29 cellular contexts compared by ENCODE assay signal in the genomic region with DNA sequence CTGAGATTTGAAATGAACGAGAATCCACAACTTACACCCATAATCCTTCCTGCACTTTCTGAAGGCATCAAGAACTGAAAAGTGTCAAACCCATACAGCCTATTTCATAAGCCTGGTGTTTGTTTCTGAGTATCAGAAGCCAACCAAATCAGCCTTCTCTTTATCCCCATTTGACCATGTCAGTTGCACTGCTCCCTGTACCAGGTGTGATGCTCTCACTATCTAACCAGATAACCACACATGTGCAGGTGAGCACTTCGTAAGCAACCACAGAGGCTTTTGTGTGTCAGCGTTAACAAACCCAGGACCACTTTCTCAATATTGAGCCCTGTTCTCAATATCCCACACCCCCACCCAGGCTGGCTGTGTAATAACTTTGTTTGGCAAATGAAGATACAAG.
"Had no signal": no experiment of that assay in that cellular context is flagged by ENCODE, and none has a peak within 500 bp of the region (broad histone marks: within the 10 kb centered on the region; RNA-seq: fewer than 3 reads in every experiment).

No MANE protein-coding gene starts in this region.

- H3K4me1 ChIP-seq: foreskin keratinocyte, neural progenitor cell, prostate gland, right atrium auricular region, transverse colon, vagina had no signal

- ATAC-seq: foreskin keratinocyte; gastroesophageal sphincter; heart right ventricle; left colon; left ventricle myocardium superior; natural killer cell treated with Interleukin-12 subunit alpha and Interleukin-12 subunit beta and Interleukin-15 and Interleukin-18, amount 100 ng/mL, for 72 hours; sciatic nerve; stimulated activated effector memory CD8-positive, alpha-beta T cell treated with anti-CD3 and anti-CD28 coated beads, Interleukin-12 subunit alpha, Interleukin-12 subunit beta, amount 100 ng/mL, for 72 hours had no signal

- H3K9ac ChIP-seq: neural progenitor cell had no signal

- H3K27ac Mint-ChIP-seq: endodermal cell; natural killer cell treated with Interleukin-12 subunit alpha and Interleukin-12 subunit beta and Interleukin-15 and Interleukin-18, amount 100 ng/mL, for 72 hours; neural progenitor cell; stimulated activated effector memory CD8-positive, alpha-beta T cell treated with anti-CD3 and anti-CD28 coated beads, Interleukin-12 subunit alpha, Interleukin-12 subunit beta, amount 100 ng/mL, for 72 hours had no signal

- FAIRE-seq: colon, endothelial cell of umbilical vein, islet of Langerhans had no signal

- H3K4me3 ChIP-seq: esophagus muscularis mucosa, gastroesophageal sphincter, heart right ventricle, lower lobe of right lung, neural progenitor cell, prostate gland, right atrium auricular region, smooth muscle cell, transverse colon, vagina had no signal

- H3K36me3 Mint-ChIP-seq: natural killer cell treated with Interleukin-12 subunit alpha and Interleukin-12 subunit beta and Interleukin-15 and Interleukin-18, amount 100 ng/mL, for 72 hours; neural progenitor cell; stimulated activated effector memory CD8-positive, alpha-beta T cell treated with anti-CD3 and anti-CD28 coated beads, Interleukin-12 subunit alpha, Interleukin-12 subunit beta, amount 100 ng/mL, for 72 hours had no signal

- H3K9me3 ChIP-seq: esophagus muscularis mucosa, gastroesophageal sphincter, lower lobe of right lung, prostate gland, right atrium auricular region, transverse colon, vagina had no signal

- DNase-seq: effector CD8-positive, alpha-beta T cell; endodermal cell; foreskin keratinocyte; glutamatergic neuron; heart right ventricle; hippocampal formation; kidney glomerular epithelial cell; left colon; left ventricle myocardium superior; lower lobe of right lung; nucleus accumbens; stimulated activated CD4-positive, alpha-beta T cell treated with anti-CD3 and anti-CD28 coated beads, Interleukin-12 subunit alpha, Interleukin-12 subunit beta, amount 100 ng/mL, for 4 hours; stimulated activated CD4-positive, alpha-beta T cell treated with anti-CD3 and anti-CD28 coated beads, Interleukin-1b, Interleukin-23, amount 100 ng/mL, for 48 hours; stimulated activated CD4-positive, alpha-beta T cell treated with anti-CD3 and anti-CD28 coated beads, Interleukin-4, amount 100 ng/mL, for 24 hours; stimulated activated naive CD4-positive, alpha-beta T cell treated with Interleukin-2 at 50 U/mL for 16 hours; transverse colon had no signal

- H3K9me3 Mint-ChIP-seq: neural progenitor cell had no signal

- H3K4me2 ChIP-seq: neural progenitor cell, smooth muscle cell had no signal

- H3K4me3 Mint-ChIP-seq: endodermal cell; natural killer cell treated with Interleukin-12 subunit alpha and Interleukin-12 subunit beta and Interleukin-15 and Interleukin-18, amount 100 ng/mL, for 72 hours; neural progenitor cell; stimulated activated effector memory CD8-positive, alpha-beta T cell treated with anti-CD3 and anti-CD28 coated beads, Interleukin-12 subunit alpha, Interleukin-12 subunit beta, amount 100 ng/mL, for 72 hours had no signal

- H3K27ac ChIP-seq: esophagus muscularis mucosa, foreskin keratinocyte, gastroesophageal sphincter, heart right ventricle, lower lobe of right lung, neural progenitor cell, prostate gland, right atrium auricular region, transverse colon, vagina had no signal

- H3K4me1 Mint-ChIP-seq: stimulated activated effector memory CD8-positive, alpha-beta T cell treated with anti-CD3 and anti-CD28 coated beads, Interleukin-12 subunit alpha, Interleukin-12 subunit beta, amount 100 ng/mL, for 72 hours had no signal

- H3K36me3 ChIP-seq: esophagus muscularis mucosa, gastroesophageal sphincter, heart right ventricle, lower lobe of right lung, neural progenitor cell, prostate gland, right atrium auricular region, transverse colon, vagina had no signal

- H2AFZ ChIP-seq: neural progenitor cell had no signal

- H3K27me3 ChIP-seq: esophagus muscularis mucosa, foreskin keratinocyte, gastroesophageal sphincter, heart right ventricle, neural progenitor cell, right atrium auricular region, transverse colon, vagina had no signal
